In the genomic region with DNA sequence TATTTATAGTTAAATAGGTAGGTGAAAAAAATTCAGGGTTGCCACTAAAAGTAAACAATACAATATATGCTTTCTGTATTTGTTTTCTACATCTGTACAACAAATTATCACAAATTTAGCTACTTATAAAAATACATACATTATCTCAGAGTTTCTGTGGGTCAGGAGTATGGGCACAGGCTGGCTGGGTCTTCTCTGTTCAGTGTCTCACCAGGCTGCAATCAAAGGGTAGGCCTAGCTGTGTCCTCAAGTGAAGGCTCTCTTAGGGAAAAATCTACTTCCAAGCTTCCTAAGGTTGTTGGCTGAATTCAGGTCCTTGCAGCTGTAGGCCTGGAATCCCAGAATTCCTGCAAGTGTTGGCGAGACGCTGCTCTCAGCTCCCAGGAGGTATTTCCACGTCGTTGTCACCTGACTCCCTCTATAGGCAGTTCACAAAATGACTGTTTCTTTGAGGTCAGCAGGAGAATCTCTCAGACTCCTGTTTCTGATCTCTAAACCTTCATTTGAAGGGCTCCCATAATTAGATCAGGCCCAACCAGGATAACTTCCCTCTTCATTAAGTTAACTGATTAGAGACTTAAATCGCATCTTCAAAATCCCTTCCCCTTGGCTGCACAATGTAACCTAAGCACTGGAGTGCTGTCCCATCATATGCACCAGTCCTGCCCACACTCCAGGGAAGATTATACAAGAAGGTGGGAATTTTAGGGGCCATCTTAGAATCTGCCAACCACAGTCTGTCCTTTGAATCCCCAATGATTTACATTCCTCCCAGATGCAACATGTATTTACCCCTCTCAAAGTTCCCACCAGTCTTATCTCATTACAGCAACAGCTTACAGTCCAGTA, we compare ENCODE assay signal across 9 cellular contexts.
DNase-seq lines count a peak whose midpoint lies in the region; ATAC-seq, FAIRE-seq and TF ChIP-seq lines count a peak whose summit lies in the region.
"Had no signal": no experiment of that assay in that cellular context is flagged by ENCODE, and none has a peak within 500 bp of the region (broad histone marks: within the 10 kb centered on the region; RNA-seq: fewer than 3 reads in every experiment).

No MANE protein-coding gene starts in this region.

- no peaks in the 10 kb centered on the region for H4K20me1 ChIP-seq in GM12878 (ENCODE audit: control insufficient read depth, insufficient read depth)

- no peaks in the 10 kb centered on the region; a peak in 1 of 4 replicates for H3K27me3 ChIP-seq in GM12878 (replicated peaks in 1 of 2; ENCODE audit: control insufficient read depth in 2 of 2, insufficient read depth in 2 of 2, low read length in 1 of 2)

- H3K36me3 ChIP-seq in GM12878 (ENCODE audit: control insufficient read depth in 2 of 2, insufficient read depth in 2 of 2, low read length in 1 of 2), result no peaks in the 10 kb centered on the region

- SMC1A ChIA-PET in GM12878 (lab: Charles Lee; ENCODE audit: uncharacterized antibody, unreplicated experiment), result interaction anchor here (2.5 kb wide), 1 partner anchor 244 kb away, joined by 16 read pairs; no protein-coding TSS in a partner anchor

- H3K36me3 Mint-ChIP-seq in neural crest cell (ENCODE audit: low read depth), result no peaks in the 10 kb centered on the region

- no peak overlapping the region for H3K4me3 Mint-ChIP-seq in neural crest cell
- H3K4me3 Mint-ChIP-seq: T-helper 1 cell treated with Interleukin-12 subunit alpha and Interleukin-12 subunit beta and Interleukin-4 antibody, amounts not matched to agents 30 μg/mL and 1 μg/mL, for 36 hours had no signal

- no peak overlapping the region for H3K27ac ChIP-seq in GM12878 (ENCODE audit: control insufficient read depth, insufficient read depth)
- H3K27ac ChIP-seq in caudate nucleus (ENCODE audit: low read depth, low read length), result no peak overlapping the region

- H3K4me1 ChIP-seq in GM12878 (ENCODE audit: control insufficient read depth, insufficient read depth, low read length), result no peaks in the 10 kb centered on the region; the same call in 1 of the 2 replicates

- no peaks in the 10 kb centered on the region for H3K9me3 ChIP-seq in GM12878 (replicated peaks; ENCODE audit: control insufficient read depth, insufficient read depth, low read length)

- no peak for TF ChIP-seq EP300 in GM12878 (IDR thresholded peaks at IDR 0.05; ENCODE audit: borderline replicate concordance in 1 of 2, control insufficient read depth in 1 of 2, low read depth in 2 of 2, low read length in 2 of 2)

- TF ChIP-seq CTCF in GM12878 (IDR thresholded peaks at IDR 0.05 in 2 of 3, conservative IDR thresholded peaks at IDR 0.05 in 1 of 3; ENCODE audit: control insufficient read depth in 2 of 3, extremely low read depth in 1 of 3, insufficient read depth in 1 of 3, low read depth in 3 of 3, low read length in 3 of 3), result peak; percentile 51 to 53 (median 53); a peak in 5 of 6 replicates
- TF ChIP-seq CTCF in neural crest cell (conservative IDR thresholded peaks at IDR 0.05), result peak; percentile 65

- in situ Hi-C loops in GM12878 (cut with MboI), result no loop called here

- no peaks in the 10 kb centered on the region for H3K4me1 Mint-ChIP-seq in neural crest cell

- intact Hi-C loops in GM12878 (cut with micrococcal nuclease; ENCODE audit: unreplicated experiment), result loop anchor here (2.0 to 5.0 kb wide), 3 partner anchors 246 to 386 kb away; no protein-coding TSS in a partner anchor

- WGBS in GM12878 (ENCODE audit: insufficient coverage, insufficient replicate concordance, low lambda C conversion rate, missing lambda C conversion rate), result 18% methylated on average over 5 of the region's 5 CpGs

- no peak overlapping the region for H3K4me3 ChIP-seq in GM12878

- H3K79me2 ChIP-seq in GM12878 (ENCODE audit: control insufficient read depth, insufficient read depth, low read length), result no peaks in the 10 kb centered on the region

- H3K27me3 Mint-ChIP-seq in neural crest cell (ENCODE audit: low read depth), result no peaks in the 10 kb centered on the region

- CTCF ChIA-PET in GM12878 (lab: Yijun Ruan, JAX), result interaction anchor here (0.5 to 2.8 kb wide), 8 partner anchors 13 to 935 kb away, joined by 3 to 33 read pairs (median 4); no protein-coding TSS in a partner anchor

- no peaks in the 10 kb centered on the region for H3K9me3 Mint-ChIP-seq in neural crest cell
- H3K9me3 Mint-ChIP-seq: T-helper 1 cell treated with Interleukin-12 subunit alpha and Interleukin-12 subunit beta and Interleukin-4 antibody, amounts not matched to agents 30 μg/mL and 1 μg/mL, for 36 hours had no signal

- FAIRE-seq in GM12878 (lab: Jason Lieb, UNC), result no peak

- peak overlapping the region; percentile 61 for H2AFZ ChIP-seq in GM12878 (ENCODE audit: control insufficient read depth, low read depth, low read length)

- DNase-seq in EH (ENCODE audit: low read depth) (peak; percentile 41), LoVo (ENCODE audit: low spot score) (peak; percentile 11), GM12878 (ENCODE audit: low read depth, low spot score) (no peak), neural crest cell (ENCODE audit: low read depth, low spot score) (peak; percentile 12), NCI-H128 (lab: John Stamatoyannopoulos, UW; ENCODE audit: unreplicated experiment) (no peak), caudate nucleus (lab: John Stamatoyannopoulos, UW) (no peak)

- no peak overlapping the region for H3K27ac Mint-ChIP-seq in neural crest cell (ENCODE audit: unreplicated experiment)
- H3K27ac Mint-ChIP-seq: T-helper 1 cell treated with Interleukin-12 subunit alpha and Interleukin-12 subunit beta and Interleukin-4 antibody, amounts not matched to agents 30 μg/mL and 1 μg/mL, for 36 hours had no signal

- BruUV-seq in GM12878 (replicated peaks; lab: Mats Ljungman, UMichigan), result no TSS peak

- TF ChIP-seq POLR2A in GM12878 (IDR thresholded peaks at IDR 0.05; ENCODE audit: low read depth, low read length), result no peak

- ATAC-seq in GM21447 (IDR thresholded peaks at IDR 0.05; ENCODE audit: unreplicated experiment) (peak; percentile 76), GM12878 (peak; percentile 75), HG02970 (IDR thresholded peaks at IDR 0.05; ENCODE audit: low FRiP score, unreplicated experiment) (no peak)

- RAD21 ChIA-PET in GM12878 (lab: Charles Lee; ENCODE audit: unreplicated experiment), result interaction anchor here (0.5 to 2.9 kb wide), 3 partner anchors 244 to 419 kb away, joined by 3 to 18 read pairs (median 4); no protein-coding TSS in a partner anchor

- H3K4me2 ChIP-seq in GM12878 (ENCODE audit: control insufficient read depth, insufficient read depth), result no peak overlapping the region

- peak; percentile 57 for TF ChIP-seq RAD21 in GM12878 (IDR thresholded peaks at IDR 0.05; ENCODE audit: insufficient read depth, low read depth, low read length)

- no peak overlapping the region for H3K9ac ChIP-seq in GM12878 (ENCODE audit: control insufficient read depth, insufficient read depth, low read length)

- POLR2A ChIA-PET in GM12878 (lab: Charles Lee), result no interaction called here

TF ChIP-seq in GM12878, 131 proteins besides CTCF, POLR2A, EP300 and RAD21:
- TF ChIP-seq ZZZ3 (IDR thresholded peaks at IDR 0.05; ENCODE audit: control insufficient read depth, insufficient read length, low read depth) (no peak), NFXL1 (IDR thresholded peaks at IDR 0.05; ENCODE audit: borderline replicate concordance) (no peak), STAT3 (IDR thresholded peaks at IDR 0.05; ENCODE audit: low read depth, low read length) (no peak)
TF ChIP-seq in GM12878: peak in this region for 0.

Comparison
In these comparisons a context has a peak if more than half of its experiments do, and no peak if none do; other contexts are left out.
1. DNase-seq: peak in EH (single experiment), LoVo (single experiment) and neural crest cell (single experiment); none in GM12878 (single experiment), NCI-H128 (single experiment) and caudate nucleus (0 of 61).